ENCODE assay signal across 8 cellular contexts in the genomic region with DNA sequence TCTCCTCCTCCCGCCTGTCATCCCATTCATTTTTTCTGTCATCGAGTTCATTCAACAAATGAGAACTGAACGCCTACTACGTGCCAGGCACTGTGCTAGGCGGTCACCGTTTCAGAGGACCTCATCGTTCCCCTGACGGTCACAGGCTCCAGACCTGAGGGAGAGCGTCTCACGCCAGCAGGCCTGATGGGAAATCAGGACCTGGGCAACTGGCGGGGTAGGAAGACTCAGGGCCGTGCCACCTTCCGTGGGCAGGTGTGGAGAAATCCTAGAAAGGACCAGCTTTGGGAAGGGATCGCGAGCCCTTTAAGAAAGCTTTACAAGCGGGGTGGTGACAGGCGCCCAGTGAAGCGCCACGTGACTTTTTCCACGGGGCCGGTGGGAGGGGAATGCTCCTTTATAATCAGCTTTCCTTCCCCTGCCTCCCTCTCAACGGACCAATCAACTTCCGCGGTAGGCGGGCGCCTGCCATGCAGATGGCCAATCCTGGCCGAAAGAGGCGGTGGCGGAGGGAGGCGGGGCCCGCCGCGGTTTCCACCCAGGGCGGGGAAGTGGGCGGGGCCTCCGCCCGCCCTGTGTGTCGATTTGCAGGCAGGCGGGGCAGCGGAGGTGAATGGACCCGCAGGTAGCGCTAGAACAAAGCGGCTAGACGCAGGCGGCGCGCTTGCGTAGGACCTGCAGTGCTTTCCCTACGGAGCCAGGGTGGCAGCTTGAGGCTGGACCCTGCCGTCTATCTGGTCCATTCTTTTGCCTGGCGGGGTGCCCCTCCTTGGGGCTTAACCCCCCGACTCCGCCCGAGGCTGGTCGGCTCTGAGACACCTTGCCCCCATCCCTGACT.
DNase-seq lines count a peak whose midpoint lies in the region; ATAC-seq, FAIRE-seq and TF ChIP-seq lines count a peak whose summit lies in the region.

No MANE protein-coding gene starts in this region.

- peaks cover 34% of the 10 kb centered on the region for H3K4me1 Mint-ChIP-seq in nephron

- no peaks in the 10 kb centered on the region for H3K9me2 ChIP-seq in MM.1S (replicated peaks; ENCODE audit: insufficient read depth, low read length)

- no peak for TF ChIP-seq CTCF in MM.1S (IDR thresholded peaks at IDR 0.05; ENCODE audit: low read length)
- no peak for TF ChIP-seq CTCF in nephron (IDR thresholded peaks at IDR 0.05; ENCODE audit: unreplicated experiment in 3 of 3)

- no peaks in the 10 kb centered on the region for H4K20me1 ChIP-seq in MM.1S (ENCODE audit: insufficient read depth, low read length)

- peak overlapping the region; percentile 89 to 99 (median 94) for H3K4me3 Mint-ChIP-seq in nephron

- H3K79me2 ChIP-seq in MM.1S (ENCODE audit: low read length) = peaks cover 33% of the 10 kb centered on the region

- H3K4me2 ChIP-seq in MM.1S (ENCODE audit: low read depth, low read length) = peak overlapping the region; percentile 92

- FAIRE-seq in G401.6 (lab: Jason Lieb, UNC) = peak; percentile 99

- peak overlapping the region; percentile 75 for H3K4me3 ChIP-seq in MM.1S (ENCODE audit: low read length)

- peak; percentile 86 for ATAC-seq in stimulated activated naive CD8-positive, alpha-beta T cell treated with anti-CD3 and anti-CD28 coated beads, Interleukin-15, Interleukin-2, amounts not matched to agents 100 U/mL and 50 U/mL, for 24 hours

- H3K9me3 Mint-ChIP-seq in nephron = no peaks in the 10 kb centered on the region

- H3K27me3 ChIP-seq in MM.1S (replicated peaks; ENCODE audit: insufficient read depth, low read length) = no peaks in the 10 kb centered on the region

- peaks cover 17% of the 10 kb centered on the region for H3K36me3 Mint-ChIP-seq in nephron (ENCODE audit: low read depth)

- no peaks in the 10 kb centered on the region for H3K27me3 Mint-ChIP-seq in nephron (ENCODE audit: low read depth)

- H3K9ac ChIP-seq in MM.1S (ENCODE audit: low read length) = peak overlapping the region; percentile 72

- H3K27ac Mint-ChIP-seq in nephron = peak overlapping the region; percentile 86 to 97 (median 89)

- H3K27ac ChIP-seq in MM.1S (ENCODE audit: low read length) = peak overlapping the region; percentile 55

- peak; percentile 99 for DNase-seq in HCEC 1CT
- DNase-seq in MM.1S = peak; percentile 99
- DNase-seq in SHP77 treated with DMSO at 0.1 percent for 48 hours (lab: John Stamatoyannopoulos, UW) = peak; percentile 95
- peak; percentile 99 for DNase-seq in activated gamma-delta T cell treated with Interleukin-2 at 50 U/mL for 16 hours
- peak; percentile 97 for DNase-seq in fibroblast of the conjunctiva (ENCODE audit: low read depth)
- DNase-seq in stimulated activated naive CD8-positive, alpha-beta T cell treated with anti-CD3 and anti-CD28 coated beads, Interleukin-15, Interleukin-2, amounts not matched to agents 100 U/mL and 50 U/mL, for 24 hours = peak; percentile 99

- H3F3A ChIP-seq in MM.1S (ENCODE audit: insufficient read depth, low read length) = no peaks in the 10 kb centered on the region; the same call in 1 of the 2 replicates

- H3K4me1 ChIP-seq in MM.1S (ENCODE audit: low read length) = peaks cover 13% of the 10 kb centered on the region

- H3K9me3 ChIP-seq in MM.1S (replicated peaks; ENCODE audit: insufficient read depth, low read length) = no peaks in the 10 kb centered on the region

- peak overlapping the region; percentile 96 for H2AFZ ChIP-seq in MM.1S (ENCODE audit: low read length)

- H3K36me3 ChIP-seq in MM.1S (replicated peaks; ENCODE audit: insufficient read depth, low read length) = no peaks in the 10 kb centered on the region

Comparison
In these comparisons a context has a peak if more than half of its experiments do, and no peak if none do; other contexts are left out.
1. Peak in every context shown above with its lines: DNase-seq, ATAC-seq, H3K4me3 ChIP-seq and H3K27ac ChIP-seq.